In genomic region chr2:230068658-230069080, GRCh38 we compare ENCODE assay signal across 8 cellular contexts. TPM values are rescaled to one million over a fixed set of nuclear protein-coding genes. Genes with fewer than 3 reads are reported as not detected.
DNase-seq lines count a peak whose midpoint lies in the region; TF ChIP-seq lines count a peak whose summit lies in the region.

A gene with protein sequence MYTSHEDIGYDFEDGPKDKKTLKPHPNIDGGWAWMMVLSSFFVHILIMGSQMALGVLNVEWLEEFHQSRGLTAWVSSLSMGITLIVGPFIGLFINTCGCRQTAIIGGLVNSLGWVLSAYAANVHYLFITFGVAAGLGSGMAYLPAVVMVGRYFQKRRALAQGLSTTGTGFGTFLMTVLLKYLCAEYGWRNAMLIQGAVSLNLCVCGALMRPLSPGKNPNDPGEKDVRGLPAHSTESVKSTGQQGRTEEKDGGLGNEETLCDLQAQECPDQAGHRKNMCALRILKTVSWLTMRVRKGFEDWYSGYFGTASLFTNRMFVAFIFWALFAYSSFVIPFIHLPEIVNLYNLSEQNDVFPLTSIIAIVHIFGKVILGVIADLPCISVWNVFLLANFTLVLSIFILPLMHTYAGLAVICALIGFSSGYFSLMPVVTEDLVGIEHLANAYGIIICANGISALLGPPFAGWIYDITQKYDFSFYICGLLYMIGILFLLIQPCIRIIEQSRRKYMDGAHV (minus strand): TSS chr2:230068924. CDS start chr2:230059352, 9,572 bp downstream.

- 17% methylated on average over 24 of the region's 24 CpGs for WGBS in smooth muscle cell (ENCODE audit: low lambda C conversion rate)

- CTCF ChIA-PET in RWPE1 (lab: Yijun Ruan, JAX), result interaction anchor here (0.5 to 2.8 kb wide), 16 partner anchors 8 to 348 kb away, joined by 3 to 10 read pairs (median 4); partner anchors contain the start of gene SP100

- peaks cover 6% of the 10 kb centered on the region for H3K4me1 ChIP-seq in smooth muscle cell (ENCODE audit: low read depth)

- no peaks in the 10 kb centered on the region for H3K36me3 ChIP-seq in smooth muscle cell (ENCODE audit: low read depth)

- POLR2A ChIA-PET in RWPE1 (lab: Yijun Ruan, JAX; ENCODE audit: low non-redundant PET), result no interaction called here

- peak within 1 kb of the TSS; percentile 84 for H2AFZ ChIP-seq in smooth muscle cell (ENCODE audit: low read depth)

- peak within 1 kb of the TSS; percentile 52 for H3K4me3 ChIP-seq in Jurkat, Clone E6-1 (ENCODE audit: low read length)
- H3K4me3 ChIP-seq in smooth muscle cell, result peak within 1 kb of the TSS; percentile 59

- DNase-seq in AML-193 (lab: John Stamatoyannopoulos, UW) (peak; percentile 76 to 86), GM19238 (ENCODE audit: insufficient read length, low spot score) (peak; percentile 8), RWPE1 (ENCODE audit: low spot score) (peak; percentile 47), caudate nucleus (lab: John Stamatoyannopoulos, UW) (peak in 29 of 61 donors; percentile 5 to 74 (median 40)), islet precursor cell (peak; percentile 62), smooth muscle cell (lab: John Stamatoyannopoulos, UW; ENCODE audit: unreplicated experiment) (no peak), cortex of kidney (lab: John Stamatoyannopoulos, UW) (no peak)
- DNase-seq in Jurkat, Clone E6-1 (ENCODE audit: low read depth, low spot score), result peak; percentile 44

- H3F3A ChIP-seq in smooth muscle cell (ENCODE audit: low read depth), result no peaks in the 10 kb centered on the region

- no peak within 1 kb of the TSS for H3K9ac ChIP-seq in smooth muscle cell (ENCODE audit: low read depth)

- H3K9me3 ChIP-seq in smooth muscle cell (replicated peaks; ENCODE audit: low read depth), result no peaks in the 10 kb centered on the region

- H3K4me2 ChIP-seq in smooth muscle cell, result peak within 1 kb of the TSS; percentile 98

- TF ChIP-seq CTCF in RWPE1 (conservative IDR thresholded peaks at IDR 0.05; ENCODE audit: low read depth), result peak; percentile 51
- peak; percentile 2 for TF ChIP-seq CTCF in smooth muscle cell (IDR thresholded peaks at IDR 0.05; ENCODE audit: borderline replicate concordance, insufficient read depth, poor library complexity, severe bottlenecking)

- no peaks in the 10 kb centered on the region for H4K20me1 ChIP-seq in smooth muscle cell (ENCODE audit: low read depth)

- H3K27me3 ChIP-seq in smooth muscle cell (ENCODE audit: low read depth), result peaks cover 47% of the 10 kb centered on the region

- H3K79me2 ChIP-seq in smooth muscle cell (ENCODE audit: low read depth), result no peaks in the 10 kb centered on the region

- peak within 1 kb of the TSS; percentile 69 for H3K27ac ChIP-seq in RWPE1
- peak within 1 kb of the TSS; percentile 78 for H3K27ac ChIP-seq in caudate nucleus (ENCODE audit: low read depth, low read length)
- no peak within 1 kb of the TSS for H3K27ac ChIP-seq in smooth muscle cell (ENCODE audit: low read depth)

RNA-seq across cellular contexts. Expression of the gene that starts here (rescaled TPM):
- polyA plus RNA-seq in Jurkat, Clone E6-1 (2012; ENCODE audit: insufficient read depth, insufficient read length), result 8.7 TPM
- total RNA-seq in smooth muscle cell, result 0.76 and 1.3 TPM in 2 replicates
- polyA plus RNA-seq in smooth muscle cell, result 0.15 and 0.69 TPM in 2 replicates

Comparison
In these comparisons a context has a peak if more than half of its experiments do, and no peak if none do; other contexts are left out.
1. DNase-seq: peak in AML-193 (2 of 2), GM19238 (single experiment), Jurkat, Clone E6-1 (single experiment), RWPE1 (single experiment) and islet precursor cell (single experiment); none in smooth muscle cell (single experiment) and cortex of kidney (single experiment).